ENCODE assay signal across 8 cellular contexts in genomic region chr5:38666668-38667498, GRCh38.
DNase-seq lines count a peak whose midpoint lies in the region; ATAC-seq, FAIRE-seq and TF ChIP-seq lines count a peak whose summit lies in the region.

No MANE protein-coding gene starts in this region.

- H3K27me3 ChIP-seq in bronchial epithelial cell (ENCODE audit: control insufficient read depth, insufficient read depth, low read length), result no peaks in the 10 kb centered on the region
- H3K27me3 ChIP-seq in colonic mucosa, result no peaks in the 10 kb centered on the region

- H3K36me3 ChIP-seq in bronchial epithelial cell (ENCODE audit: control insufficient read depth, insufficient read depth, low read length) (no peaks in the 10 kb centered on the region), colonic mucosa (no peaks in the 10 kb centered on the region)

- DNase-seq in COR-L47 (lab: John Stamatoyannopoulos, UW) (peak; percentile 4), HuH-7.5 (ENCODE audit: low spot score) (peak; percentile 37), bronchial epithelial cell (ENCODE audit: low read depth) (peak; percentile 21), lung microvascular endothelial cell (ENCODE audit: low read depth in 2 of 2) (peak; percentile 58 to 78), colonic mucosa (no peak)
- DNase-seq in stimulated activated CD4-positive, alpha-beta T cell treated with anti-CD3 and anti-CD28 coated beads, Interleukin-1b, Interleukin-23, amount 100 ng/mL, for 48 hours, result no peak
- no peak for DNase-seq in activated naive CD4-positive, alpha-beta T cell treated with anti-CD3 and anti-CD28 coated beads, Interleukin-2, amount 50 U/mL, for 16 hours

- H3K27ac ChIP-seq in colonic mucosa, result no peak overlapping the region

- intact Hi-C loops in colonic mucosa (cut with DNase I), result no loop called here

- ATAC-seq in GM21423 (IDR thresholded peaks at IDR 0.05; ENCODE audit: unreplicated experiment), result no peak

- no peaks in the 10 kb centered on the region for H3K4me1 ChIP-seq in colonic mucosa

- H3K9ac ChIP-seq in colonic mucosa (ENCODE audit: low read depth in 2 of 2, low read length in 2 of 2), result no peak overlapping the region

- H3K4me3 ChIP-seq in bronchial epithelial cell (ENCODE audit: low read depth, low read length) (no peak overlapping the region), colonic mucosa (no peak overlapping the region)

- no peak for FAIRE-seq in bronchial epithelial cell (lab: Jason Lieb, UNC)

- TF ChIP-seq CTCF in bronchial epithelial cell (IDR thresholded peaks at IDR 0.05; ENCODE audit: insufficient read depth, low read length, severe bottlenecking), result peak; percentile 63
- TF ChIP-seq CTCF in colonic mucosa (IDR thresholded peaks at IDR 0.05), result no peak

- H3K9me3 ChIP-seq in colonic mucosa, result no peaks in the 10 kb centered on the region

Comparison
In these comparisons a context has a peak if more than half of its experiments do, and no peak if none do; other contexts are left out.
1. DNase-seq: peak in COR-L47 (single experiment), HuH-7.5 (single experiment), bronchial epithelial cell (single experiment) and lung microvascular endothelial cell (2 of 2); none in colonic mucosa (single experiment), stimulated activated CD4-positive, alpha-beta T cell treated with anti-CD3 and anti-CD28 coated beads, Interleukin-1b, Interleukin-23, amount 100 ng/mL, for 48 hours (single experiment) and activated naive CD4-positive, alpha-beta T cell treated with anti-CD3 and anti-CD28 coated beads, Interleukin-2, amount 50 U/mL, for 16 hours (single experiment).